11 cellular contexts compared by ENCODE assay signal in the genomic region with DNA sequence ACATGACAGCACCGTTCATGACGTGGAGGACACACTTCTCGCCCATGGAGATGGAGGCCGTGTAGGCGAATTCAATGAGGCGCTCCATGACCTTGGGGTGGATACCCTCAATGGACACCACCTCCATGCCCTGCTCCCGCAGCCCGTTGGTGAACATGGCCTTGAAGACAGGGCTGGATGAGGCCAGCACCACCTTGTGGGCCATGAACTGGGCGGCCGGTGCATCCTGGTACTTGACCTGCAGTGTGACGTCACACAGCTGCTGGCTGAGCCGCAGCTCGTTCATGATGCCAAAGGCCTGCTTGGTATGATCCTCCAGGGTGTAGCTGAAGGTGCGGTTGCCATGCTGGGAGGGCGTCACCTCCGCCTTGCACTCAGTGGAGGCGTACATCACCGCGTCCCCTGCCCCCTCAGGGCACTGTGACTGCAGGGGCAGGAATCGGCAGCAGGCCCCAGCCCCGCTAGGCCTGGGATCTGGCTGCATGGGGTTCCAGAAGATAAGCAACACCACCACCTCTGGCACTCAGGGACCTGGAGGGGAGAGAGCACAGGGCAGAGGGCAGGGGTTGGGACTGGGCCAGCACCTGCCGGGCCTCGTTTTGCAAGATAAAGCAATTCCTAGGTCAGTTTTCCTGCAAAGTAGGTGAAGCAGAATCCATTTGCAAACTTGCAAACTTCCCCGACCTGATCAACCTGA. TPM values are rescaled to one million over a fixed set of nuclear protein-coding genes. Genes with fewer than 3 reads are reported as not detected.
DNase-seq lines count a peak whose midpoint lies in the region; ATAC-seq and TF ChIP-seq lines count a peak whose summit lies in the region.
"Had no signal": no experiment of that assay in that cellular context is flagged by ENCODE, and none has a peak within 500 bp of the region (broad histone marks: within the 10 kb centered on the region; RNA-seq: fewer than 3 reads in every experiment).

No MANE protein-coding gene starts in this region.

- no peaks in the 10 kb centered on the region for H3K27me3 Mint-ChIP-seq in activated naive CD4-positive, alpha-beta T cell treated with anti-CD3 and anti-CD28 coated beads for 36 hours (ENCODE audit: low read depth)
- H3K27me3 Mint-ChIP-seq in WTC11 (ENCODE audit: low read depth), result 0 out of 2 replicates have a peak, but pooled peaks cover 4% of the 10 kb centered on the region
- H3K27me3 Mint-ChIP-seq: memory B cell had no signal

- peaks cover 35% of the 10 kb centered on the region for H3K4me1 Mint-ChIP-seq in activated naive CD4-positive, alpha-beta T cell treated with anti-CD3 and anti-CD28 coated beads for 36 hours (ENCODE audit: low read depth)
- peaks cover 22% of the 10 kb centered on the region for H3K4me1 Mint-ChIP-seq in WTC11

- ATAC-seq in WTC11 (peak; percentile 59), HG02840 (IDR thresholded peaks at IDR 0.05; ENCODE audit: low FRiP score, unreplicated experiment) (no peak), GM19463 (IDR thresholded peaks at IDR 0.05; ENCODE audit: unreplicated experiment) (no peak)

- peak overlapping the region in 3 of 4 donors; percentile 80 to 98 (median 81) for H3K27ac ChIP-seq in transverse colon
- H3K27ac ChIP-seq: hepatocyte had no signal

- TF ChIP-seq EP300 in transverse colon (IDR thresholded peaks at IDR 0.05; ENCODE audit: low read depth), result no peak

- DNase-seq in activated naive CD4-positive, alpha-beta T cell treated with anti-CD3 and anti-CD28 coated beads for 36 hours, result no peak
- DNase-seq in activated naive CD4-positive, alpha-beta T cell (lab: John Stamatoyannopoulos, UW), result no peak
- peak; percentile 46 for DNase-seq in WTC11 (ENCODE audit: low spot score)
- peak; percentile 58 for DNase-seq in iPS-NIHi11 (ENCODE audit: low spot score)
- no peak for DNase-seq in transverse colon
- DNase-seq in cardiac septum (ENCODE audit: low spot score), result no peak
- DNase-seq: NCI-H1092 treated with DMSO at 0.1 percent for 48 hours had no signal

- no peaks in the 10 kb centered on the region for H3K9me3 ChIP-seq in transverse colon

- no peaks in the 10 kb centered on the region for H3K27me3 ChIP-seq in transverse colon
- H3K27me3 ChIP-seq: hepatocyte had no signal

- TF ChIP-seq POLR2A in transverse colon (IDR thresholded peaks at IDR 0.05), result no peak

- CTCF ChIA-PET in activated naive CD4-positive, alpha-beta T cell treated with anti-CD3 and anti-CD28 coated beads for 36 hours (lab: Charles Lee), result interaction anchor here (0.8 to 2.0 kb wide), 3 partner anchors 7 to 76 kb away, joined by 3 to 7 read pairs (median 4); no protein-coding TSS in a partner anchor
- CTCF ChIA-PET in WTC11 (lab: Charles Lee), result interaction anchor here (0.7 to 2.4 kb wide), 6 partner anchors 11 to 283 kb away, joined by 3 to 11 read pairs (median 6); no protein-coding TSS in a partner anchor

- H3K9me3 Mint-ChIP-seq in activated naive CD4-positive, alpha-beta T cell treated with anti-CD3 and anti-CD28 coated beads for 36 hours, result no peaks in the 10 kb centered on the region
- no peaks in the 10 kb centered on the region for H3K9me3 Mint-ChIP-seq in WTC11
- H3K9me3 Mint-ChIP-seq: memory B cell had no signal

- intact Hi-C loops in activated naive CD4-positive, alpha-beta T cell treated with anti-CD3 and anti-CD28 coated beads for 36 hours (cut with micrococcal nuclease), result no loop called here
- intact Hi-C loops in transverse colon (cut with DNase I; ENCODE audit: low total_unique reads) (loop anchor here (10.0 kb wide), 2 partner anchors 65 to 145 kb away; a partner anchor contains a TSS), cardiac septum (cut with DNase I) (loop anchor here (5.0 to 10.0 kb wide), 2 partner anchors 97 to 145 kb away; a partner anchor contains a TSS)

- WGBS in transverse colon (ENCODE audit: low coverage in 1 of 2), 2 donors, result 88 to 100% methylated on average over 1 to 16 of the region's 24 CpGs

- peaks cover 0 to 19% (median 8%) of the 10 kb centered on the region in 4 donors for H3K36me3 ChIP-seq in transverse colon

- no peak overlapping the region for H3K4me3 ChIP-seq in transverse colon
- H3K4me3 ChIP-seq: hepatocyte had no signal

- TF ChIP-seq CTCF in WTC11 (IDR thresholded peaks at IDR 0.05), result no peak
- no peak for TF ChIP-seq CTCF in transverse colon (IDR thresholded peaks at IDR 0.05)

- peaks cover 20 to 57% (median 41%) of the 10 kb centered on the region in 4 donors for H3K4me1 ChIP-seq in transverse colon

- peak overlapping the region; percentile 18 for H3K27ac Mint-ChIP-seq in activated naive CD4-positive, alpha-beta T cell treated with anti-CD3 and anti-CD28 coated beads for 36 hours
- H3K27ac Mint-ChIP-seq in WTC11, result peak overlapping the region; percentile 98
- H3K27ac Mint-ChIP-seq: memory B cell had no signal

- in situ Hi-C loops in transverse colon (cut with MboI; ENCODE audit: low pct_ligation_motif_present in 1 of 4, low pct_unique_long_range_greater_than_20kb in 1 of 4, low sequenced_read_pairs in 3 of 4), result no loop called here

- H3K36me3 Mint-ChIP-seq in activated naive CD4-positive, alpha-beta T cell treated with anti-CD3 and anti-CD28 coated beads for 36 hours (ENCODE audit: low read depth), result peaks cover 25% of the 10 kb centered on the region
- H3K36me3 Mint-ChIP-seq in WTC11, result peaks cover 28% of the 10 kb centered on the region

- peak overlapping the region; percentile 52 for H3K4me3 Mint-ChIP-seq in activated naive CD4-positive, alpha-beta T cell treated with anti-CD3 and anti-CD28 coated beads for 36 hours
- peak overlapping the region; percentile 59 for H3K4me3 Mint-ChIP-seq in WTC11

- POLR2A ChIA-PET in WTC11 (lab: Charles Lee), result interaction anchor here (0.6 kb wide), 1 partner anchor 35 kb away, joined by 3 read pairs; no protein-coding TSS in a partner anchor

TF ChIP-seq in WTC11, 78 proteins besides CTCF, POLR2A, EP300 and RAD21 (continues in another document):
- TF ChIP-seq, protein P1, sequence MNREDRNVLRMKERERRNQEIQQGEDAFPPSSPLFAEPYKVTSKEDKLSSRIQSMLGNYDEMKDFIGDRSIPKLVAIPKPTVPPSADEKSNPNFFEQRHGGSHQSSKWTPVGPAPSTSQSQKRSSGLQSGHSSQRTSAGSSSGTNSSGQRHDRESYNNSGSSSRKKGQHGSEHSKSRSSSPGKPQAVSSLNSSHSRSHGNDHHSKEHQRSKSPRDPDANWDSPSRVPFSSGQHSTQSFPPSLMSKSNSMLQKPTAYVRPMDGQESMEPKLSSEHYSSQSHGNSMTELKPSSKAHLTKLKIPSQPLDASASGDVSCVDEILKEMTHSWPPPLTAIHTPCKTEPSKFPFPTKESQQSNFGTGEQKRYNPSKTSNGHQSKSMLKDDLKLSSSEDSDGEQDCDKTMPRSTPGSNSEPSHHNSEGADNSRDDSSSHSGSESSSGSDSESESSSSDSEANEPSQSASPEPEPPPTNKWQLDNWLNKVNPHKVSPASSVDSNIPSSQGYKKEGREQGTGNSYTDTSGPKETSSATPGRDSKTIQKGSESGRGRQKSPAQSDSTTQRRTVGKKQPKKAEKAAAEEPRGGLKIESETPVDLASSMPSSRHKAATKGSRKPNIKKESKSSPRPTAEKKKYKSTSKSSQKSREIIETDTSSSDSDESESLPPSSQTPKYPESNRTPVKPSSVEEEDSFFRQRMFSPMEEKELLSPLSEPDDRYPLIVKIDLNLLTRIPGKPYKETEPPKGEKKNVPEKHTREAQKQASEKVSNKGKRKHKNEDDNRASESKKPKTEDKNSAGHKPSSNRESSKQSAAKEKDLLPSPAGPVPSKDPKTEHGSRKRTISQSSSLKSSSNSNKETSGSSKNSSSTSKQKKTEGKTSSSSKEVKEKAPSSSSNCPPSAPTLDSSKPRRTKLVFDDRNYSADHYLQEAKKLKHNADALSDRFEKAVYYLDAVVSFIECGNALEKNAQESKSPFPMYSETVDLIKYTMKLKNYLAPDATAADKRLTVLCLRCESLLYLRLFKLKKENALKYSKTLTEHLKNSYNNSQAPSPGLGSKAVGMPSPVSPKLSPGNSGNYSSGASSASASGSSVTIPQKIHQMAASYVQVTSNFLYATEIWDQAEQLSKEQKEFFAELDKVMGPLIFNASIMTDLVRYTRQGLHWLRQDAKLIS (CRISPR knock-in tag; IDR thresholded peaks at IDR 0.05; ENCODE audit: borderline replicate concordance), result no peak
- no peak for TF ChIP-seq NFYB (CRISPR knock-in tag; conservative IDR thresholded peaks at IDR 0.05; ENCODE audit: low read depth)
- TF ChIP-seq ZNF121 (CRISPR knock-in tag; IDR thresholded peaks at IDR 0.05), result peak; percentile 97
- TF ChIP-seq ATF1 (CRISPR knock-in tag; IDR thresholded peaks at IDR 0.05), result 0 out of 2 replicates have a peak, but pooled peaks have one; percentile 18

RNA-seq across cellular contexts. Expression of a gene that starts 3.5 kb away (rescaled TPM):
- 10 to 100 TPM; 60.0 to 63.8 TPM for total RNA-seq in activated naive CD4-positive, alpha-beta T cell treated with anti-CD3 and anti-CD28 coated beads for 36 hours
- total RNA-seq in WTC11 (2021), result 65.1 to 74.9 TPM (median 68.7 TPM) in 3 replicates
- total RNA-seq in transverse colon, result 100 to 1,000 TPM in 1 of 4 donors, 10 to 100 TPM in 3; 54.8 to 348 (median 79.1) TPM
- total RNA-seq in cardiac septum, result 66.7 TPM

RNA-seq across cellular contexts. Expression of a gene that starts 17.5 kb away (rescaled TPM):
- total RNA-seq in activated naive CD4-positive, alpha-beta T cell treated with anti-CD3 and anti-CD28 coated beads for 36 hours, result not detected
- 3.8 to 5.4 TPM (median 4.1 TPM) in 3 replicates for total RNA-seq in WTC11 (2021)
- not detected for total RNA-seq in transverse colon
- total RNA-seq in cardiac septum, result 0.75 TPM

RNA-seq across cellular contexts. Expression of a gene that starts 44.0 kb away (rescaled TPM):
- total RNA-seq in activated naive CD4-positive, alpha-beta T cell treated with anti-CD3 and anti-CD28 coated beads for 36 hours, result 10 to 100 TPM; 21.6 to 22.5 TPM
- 50.3 to 59.4 TPM (median 53.8 TPM) in 3 replicates for total RNA-seq in WTC11 (2021)
- 100 to 1,000 TPM in 2 of 4 donors, 10 to 100 TPM in 2; 79.9 to 164 (median 100) TPM for total RNA-seq in transverse colon
- 47.6 TPM for total RNA-seq in cardiac septum

Comparison
In these comparisons a context has a peak if more than half of its experiments do, and no peak if none do; other contexts are left out.
1. DNase-seq: peak in WTC11 (single experiment) and iPS-NIHi11 (single experiment); none in activated naive CD4-positive, alpha-beta T cell treated with anti-CD3 and anti-CD28 coated beads for 36 hours (single experiment), activated naive CD4-positive, alpha-beta T cell (0 of 4), transverse colon (single experiment) and cardiac septum (single experiment).